Comparison of ENCODE assay signal across 9 cellular contexts in the genomic region with DNA sequence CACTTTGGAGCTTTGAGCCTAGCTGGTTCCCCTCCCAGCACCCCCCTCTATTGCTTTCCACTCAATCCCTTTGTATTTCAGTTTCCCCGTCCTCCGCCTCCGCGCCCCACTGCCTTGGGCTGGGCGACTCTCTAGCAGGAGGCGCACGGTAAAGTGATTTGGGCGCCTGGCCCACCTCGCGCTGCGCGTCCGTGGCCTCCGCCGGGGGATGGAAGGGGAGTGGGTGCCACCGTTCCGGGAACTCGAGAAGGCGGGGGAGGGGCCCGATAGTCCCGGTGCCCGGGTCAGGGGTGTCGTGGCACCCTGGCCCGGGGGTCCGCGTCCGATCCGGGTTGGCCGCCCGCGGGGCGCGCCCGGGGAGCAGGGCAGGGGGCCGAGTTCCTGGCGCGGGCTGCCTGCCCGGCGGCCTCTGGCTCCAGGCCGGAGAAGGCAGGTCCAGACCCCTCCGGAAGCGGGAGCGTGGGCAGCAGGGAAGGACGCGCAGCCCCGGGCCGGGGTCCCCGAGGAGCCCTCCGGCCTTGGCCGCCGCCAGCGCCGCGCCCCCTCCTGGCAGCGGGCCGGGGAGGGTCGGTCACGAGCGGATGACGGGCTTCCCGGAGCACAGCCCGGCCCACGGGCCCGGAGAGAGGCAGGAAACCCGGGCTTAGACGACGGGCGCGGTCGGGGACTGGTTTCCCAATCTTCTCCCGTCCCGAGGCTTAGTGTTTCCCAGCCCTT. TPM values are rescaled to one million over a fixed set of nuclear protein-coding genes. Genes with fewer than 3 reads are reported as not detected.
DNase-seq lines count a peak whose midpoint lies in the region; ATAC-seq and TF ChIP-seq lines count a peak whose summit lies in the region.
"Had no signal": no experiment of that assay in that cellular context is flagged by ENCODE, and none has a peak within 500 bp of the region (broad histone marks: within the 10 kb centered on the region; RNA-seq: fewer than 3 reads in every experiment).

No MANE protein-coding gene starts in this region.

- H3K36me3 ChIP-seq in CD4-positive, CD25-positive, alpha-beta regulatory T cell (ENCODE audit: control insufficient read depth, insufficient read depth, low read length) = no peaks in the 10 kb centered on the region

- H3K27me3 ChIP-seq in CD4-positive, CD25-positive, alpha-beta regulatory T cell (ENCODE audit: control insufficient read depth, insufficient read depth, low read length) = no peaks in the 10 kb centered on the region

- H3K4me3 ChIP-seq in CD4-positive, CD25-positive, alpha-beta regulatory T cell (ENCODE audit: low read depth, low read length) = peak overlapping the region; percentile 26

- DNase-seq in CD4-positive, CD25-positive, alpha-beta regulatory T cell = no peak
- DNase-seq in Right ventricle myocardium inferior (ENCODE audit: missing footprints) = peak; percentile 90
- DNase-seq in progenitor cell of endocrine pancreas (ENCODE audit: low spot score, unreplicated experiment) = peak; percentile 31
- DNase-seq in chondrocyte (ENCODE audit: low spot score) = no peak
- no peak for DNase-seq in GM19240 (ENCODE audit: insufficient read length, low spot score)
- DNase-seq in NCI-H146 (lab: John Stamatoyannopoulos, UW) = no peak
- DNase-seq in GDM1 (lab: John Stamatoyannopoulos, UW) = no peak
- DNase-seq: NCI-H526 had no signal

- peak; percentile 45 to 53 for ATAC-seq in CD4-positive, CD25-positive, alpha-beta regulatory T cell (ENCODE audit: low read depth in 2 of 2)
- peak; percentile 62 for ATAC-seq in activated T-helper 17 cell treated with anti-CD3 and anti-CD28 coated beads, Interleukin-2, amount 50 U/mL, for 72 hours (replicated peaks)
- ATAC-seq in Right ventricle myocardium inferior = peak; percentile 87

- no peak overlapping the region for H3K27ac ChIP-seq in CD4-positive, CD25-positive, alpha-beta regulatory T cell (ENCODE audit: insufficient read depth, low read length, poor library complexity, severe bottlenecking)

- intact Hi-C loops in Right ventricle myocardium inferior (cut with DNase I) = no loop called here

- H3K4me1 Mint-ChIP-seq in CD4-positive, CD25-positive, alpha-beta regulatory T cell = peaks cover 4 to 49% (median 20%) of the 10 kb centered on the region in 4 donors
- no peaks in the 10 kb centered on the region for H3K4me1 Mint-ChIP-seq in activated T-helper 17 cell treated with anti-CD3 and anti-CD28 coated beads, Interleukin-2, amount 50 U/mL, for 72 hours
- H3K4me1 Mint-ChIP-seq in progenitor cell of endocrine pancreas (ENCODE audit: low read depth) (no peaks in the 10 kb centered on the region), chondrocyte (ENCODE audit: low read depth) (no peaks in the 10 kb centered on the region)

- H3K4me1 ChIP-seq in CD4-positive, CD25-positive, alpha-beta regulatory T cell (ENCODE audit: control insufficient read depth, insufficient read depth, low read length, poor library complexity, severe bottlenecking) = peaks cover 13% of the 10 kb centered on the region

- H3K4me3 Mint-ChIP-seq in CD4-positive, CD25-positive, alpha-beta regulatory T cell = peak overlapping the region in 3 of 4 donors; percentile 56 to 78 (median 62)
- H3K4me3 Mint-ChIP-seq in activated T-helper 17 cell treated with anti-CD3 and anti-CD28 coated beads, Interleukin-2, amount 50 U/mL, for 72 hours = peak overlapping the region; percentile 7
- H3K4me3 Mint-ChIP-seq in progenitor cell of endocrine pancreas (ENCODE audit: low read depth) (peak overlapping the region; percentile 44), chondrocyte (ENCODE audit: unreplicated experiment) (no peak overlapping the region)

- no peaks in the 10 kb centered on the region for H3K36me3 Mint-ChIP-seq in CD4-positive, CD25-positive, alpha-beta regulatory T cell
- no peaks in the 10 kb centered on the region for H3K36me3 Mint-ChIP-seq in activated T-helper 17 cell treated with anti-CD3 and anti-CD28 coated beads, Interleukin-2, amount 50 U/mL, for 72 hours (ENCODE audit: low read depth)
- H3K36me3 Mint-ChIP-seq in progenitor cell of endocrine pancreas (ENCODE audit: insufficient read depth) (no peaks in the 10 kb centered on the region), chondrocyte (ENCODE audit: low read depth) (no peaks in the 10 kb centered on the region)

- H3K27ac Mint-ChIP-seq in CD4-positive, CD25-positive, alpha-beta regulatory T cell = no peak overlapping the region
- no peak overlapping the region for H3K27ac Mint-ChIP-seq in activated T-helper 17 cell treated with anti-CD3 and anti-CD28 coated beads, Interleukin-2, amount 50 U/mL, for 72 hours
- H3K27ac Mint-ChIP-seq in progenitor cell of endocrine pancreas (no peak overlapping the region), chondrocyte (ENCODE audit: unreplicated experiment) (no peak overlapping the region)

- H3K9me3 Mint-ChIP-seq in CD4-positive, CD25-positive, alpha-beta regulatory T cell = no peaks in the 10 kb centered on the region
- no peaks in the 10 kb centered on the region for H3K9me3 Mint-ChIP-seq in activated T-helper 17 cell treated with anti-CD3 and anti-CD28 coated beads, Interleukin-2, amount 50 U/mL, for 72 hours
- H3K9me3 Mint-ChIP-seq in progenitor cell of endocrine pancreas (ENCODE audit: low read depth) (no peaks in the 10 kb centered on the region), chondrocyte (ENCODE audit: low read depth) (no peaks in the 10 kb centered on the region)

- H3K27me3 Mint-ChIP-seq in CD4-positive, CD25-positive, alpha-beta regulatory T cell = no peaks in the 10 kb centered on the region
- peaks cover 7% of the 10 kb centered on the region for H3K27me3 Mint-ChIP-seq in activated T-helper 17 cell treated with anti-CD3 and anti-CD28 coated beads, Interleukin-2, amount 50 U/mL, for 72 hours
- H3K27me3 Mint-ChIP-seq in progenitor cell of endocrine pancreas (peaks cover 18% of the 10 kb centered on the region), chondrocyte (ENCODE audit: low read depth) (peaks cover 4% of the 10 kb centered on the region)

- TF ChIP-seq CTCF in progenitor cell of endocrine pancreas (IDR thresholded peaks at IDR 0.05; ENCODE audit: unreplicated experiment) (peak; percentile 43), chondrocyte (IDR thresholded peaks at IDR 0.05) (no peak)

- no peaks in the 10 kb centered on the region for H3K9me3 ChIP-seq in CD4-positive, CD25-positive, alpha-beta regulatory T cell (ENCODE audit: control insufficient read depth in 2 of 2, low read length in 2 of 2)

RNA-seq across cellular contexts. Expression of gene MEOX1, which starts 15.8 kb away (rescaled TPM):
- 15.3 TPM for total RNA-seq in CD4-positive, CD25-positive, alpha-beta regulatory T cell
- 10 to 100 TPM; 25.4 to 36.5 (median 32.1) TPM for polyA plus RNA-seq in CD4-positive, CD25-positive, alpha-beta regulatory T cell
- 1 to 10 TPM; 3.3 to 4.8 TPM for total RNA-seq in activated T-helper 17 cell treated with anti-CD3 and anti-CD28 coated beads, Interleukin-2, amount 50 U/mL, for 72 hours
- total RNA-seq in Right ventricle myocardium inferior (11.1 TPM), progenitor cell of endocrine pancreas (1.1 and 1.2 TPM in 2 replicates), chondrocyte (0.07 TPM in 1 of 3 replicates, not detected in the others)

Comparison
In these comparisons a context has a peak if more than half of its experiments do, and no peak if none do; other contexts are left out.
1. DNase-seq: peak in Right ventricle myocardium inferior (single experiment) and progenitor cell of endocrine pancreas (single experiment); none in CD4-positive, CD25-positive, alpha-beta regulatory T cell (0 of 3), chondrocyte (single experiment), GM19240 (single experiment), NCI-H146 (single experiment) and GDM1 (single experiment).
2. Peak in every context shown above with its lines, with median percentiles within 50 percentile points of each other: ATAC-seq.